In the genomic region with DNA sequence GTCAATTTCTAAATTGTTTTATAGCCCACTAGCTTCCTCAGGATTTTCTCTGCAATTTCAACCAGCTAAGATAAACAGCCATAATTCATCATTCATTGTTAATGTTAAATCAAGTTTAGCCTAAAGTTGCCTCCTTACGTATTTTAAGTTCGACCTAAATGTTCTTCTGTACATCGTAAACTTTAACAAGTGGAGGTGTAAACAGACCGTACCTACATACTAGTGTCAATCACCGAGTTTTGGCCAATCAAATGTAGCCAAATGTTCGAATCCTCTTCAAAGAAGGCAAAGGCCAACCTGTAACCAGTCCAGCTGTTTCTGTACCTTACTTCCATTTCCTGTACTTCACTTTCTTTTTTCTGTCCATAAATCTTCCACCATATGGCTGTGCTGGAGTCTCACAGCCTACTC, we compare ENCODE assay signal across 27 cellular contexts. TPM values are rescaled to one million over a fixed set of nuclear protein-coding genes. Genes with fewer than 3 reads are reported as not detected.
DNase-seq lines count a peak whose midpoint lies in the region; ATAC-seq, FAIRE-seq and TF ChIP-seq lines count a peak whose summit lies in the region.
"Had no signal": no experiment of that assay in that cellular context is flagged by ENCODE, and none has a peak within 500 bp of the region (broad histone marks: within the 10 kb centered on the region; RNA-seq: fewer than 3 reads in every experiment).

No MANE protein-coding gene starts in this region.

- peak; percentile 55 for DNase-seq in DMS79 treated with DMSO at 0.1 percent for 48 hours (lab: John Stamatoyannopoulos, UW)
- DNase-seq in DMS79 (lab: John Stamatoyannopoulos, UW): no peak
- DNase-seq in NCI-H69 (lab: John Stamatoyannopoulos, UW): peak; percentile 28
- DNase-seq in left kidney (ENCODE audit: low read depth, low spot score): peak; percentile 75
- DNase-seq in ascending aorta (ENCODE audit: low spot score in 2 of 2): no peak
- DNase-seq in foreskin keratinocyte: no peak
- DNase-seq in HTR-8/SVneo (ENCODE audit: insufficient read length, low spot score): no peak
- DNase-seq: activated CD4-positive, alpha-beta T cell treated with anti-CD3 and anti-CD28 coated beads, Interleukin-2, amount 10 ng/mL, durations not matched to agents 7 days and 5 days; activated naive CD4-positive, alpha-beta T cell; activated T-cell treated with anti-CD3 and anti-CD28 coated beads for 4 hours; anterior cingulate cortex; BE2C; effector memory CD4-positive, alpha-beta T cell; GF-D8; head of caudate nucleus; NCI-H1105; NCI-H2081 treated with DMSO at 0.1 percent for 48 hours; NCI-H748 treated with DMSO at 0.1 percent for 48 hours; OCI-M1; ovary; SHP77; thyroid gland had no signal

- H3K9me3 ChIP-seq in ascending aorta: no peaks in the 10 kb centered on the region
- H3K9me3 ChIP-seq: BE2C, esophagus muscularis mucosa, ovary, thyroid gland had no signal

- H3K36me3 ChIP-seq in urinary bladder (ENCODE audit: insufficient read depth): no peaks in the 10 kb centered on the region
- no peaks in the 10 kb centered on the region for H3K36me3 ChIP-seq in ascending aorta
- H3K36me3 ChIP-seq: BE2C, esophagus muscularis mucosa, ovary, thyroid gland had no signal

- H3K27me3 ChIP-seq in ascending aorta (no peaks in the 10 kb centered on the region), foreskin keratinocyte (no peaks in the 10 kb centered on the region)
- H3K27me3 ChIP-seq: esophagus muscularis mucosa, ovary, thyroid gland had no signal

- WGBS in urinary bladder: 31% methylated on average over 6 of the region's 6 CpGs

- intact Hi-C loops in ascending aorta (cut with DNase I): no loop called here

- H3K4me3 ChIP-seq in urinary bladder (ENCODE audit: low read depth, low read length) (no peak overlapping the region), ascending aorta (no peak overlapping the region)
- H3K4me3 ChIP-seq: esophagus muscularis mucosa, ovary, thyroid gland had no signal

- no peak for TF ChIP-seq CTCF in ascending aorta (IDR thresholded peaks at IDR 0.05)
- no peak for TF ChIP-seq CTCF in foreskin keratinocyte (conservative IDR thresholded peaks at IDR 0.05)

- no peak for ATAC-seq in foreskin keratinocyte
- ATAC-seq: sciatic nerve; stimulated activated memory B cell treated with anti-CD40 and anti-IgM and Interleukin-4, amounts not matched to agents 10 μg/mL and 1 μg/mL and 100 μg/mL, for 72 hours had no signal

- H3K27ac ChIP-seq in urinary bladder (ENCODE audit: low read depth) (peak overlapping the region; percentile 38), ascending aorta (no peak overlapping the region), foreskin keratinocyte (no peak overlapping the region)
- H3K27ac ChIP-seq: esophagus muscularis mucosa, ovary, thyroid gland had no signal

- FAIRE-seq in HTR-8/SVneo (lab: Jason Lieb, UNC): no peak
- FAIRE-seq: A204.1 had no signal

- H3K4me1 ChIP-seq in urinary bladder (ENCODE audit: insufficient read depth): no peaks in the 10 kb centered on the region
- peaks cover 0 to 5% of the 10 kb centered on the region in 2 donors for H3K4me1 ChIP-seq in ascending aorta
- peaks cover 19% of the 10 kb centered on the region for H3K4me1 ChIP-seq in foreskin keratinocyte
- H3K4me1 ChIP-seq: BE2C had no signal

RNA-seq across cellular contexts. Expression of a gene that starts 13.5 kb away (rescaled TPM):
- 30.3 TPM for total RNA-seq in urinary bladder
- polyA plus RNA-seq in urinary bladder: 9.2 TPM
- 5.4 TPM for total RNA-seq in ascending aorta
- 11.2 and 13.8 TPM in 2 replicates for total RNA-seq in foreskin keratinocyte
- 2.0 and 2.3 TPM in 2 replicates for polyA plus RNA-seq in foreskin keratinocyte

Comparison
In these comparisons a context has a peak if more than half of its experiments do, and no peak if none do; other contexts are left out.
1. DNase-seq: peak in DMS79 treated with DMSO at 0.1 percent for 48 hours (single experiment), NCI-H69 (single experiment) and left kidney (single experiment); none in DMS79 (single experiment), ascending aorta (0 of 2), foreskin keratinocyte (0 of 2) and HTR-8/SVneo (single experiment).